In the genomic region with DNA sequence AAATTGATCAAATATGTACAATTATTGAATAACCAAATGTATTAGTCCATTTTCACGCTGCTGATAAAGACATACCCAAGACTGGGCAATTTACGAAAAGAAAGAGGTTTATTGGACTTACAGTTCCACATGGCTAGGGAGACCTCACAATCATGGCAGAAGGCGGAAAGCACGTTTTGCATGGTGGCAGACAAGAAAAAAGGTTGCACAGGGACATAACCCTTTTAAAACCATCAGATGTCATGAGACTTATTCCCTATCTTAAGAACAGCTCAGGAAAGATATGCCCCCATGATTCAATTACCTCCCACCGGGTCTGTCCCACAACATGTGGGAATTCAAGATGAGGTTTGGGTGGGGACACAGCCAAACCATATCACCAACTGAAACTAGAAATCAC, we compare ENCODE assay signal across 7 cellular contexts.
A peak's percentile ranks its signal among the peaks of the same experiment; 100 is the strongest.
DNase-seq lines count a peak whose midpoint lies in the region; ATAC-seq and TF ChIP-seq lines count a peak whose summit lies in the region.
"Not testable (repeated sequence)": the region's sequence is repeated elsewhere in the genome, so short reads cannot be mapped to it uniquely, and the experiment has no call there.

No MANE protein-coding gene starts in this region.

- CTCF ChIA-PET in CD8-positive, alpha-beta T cell (lab: Charles Lee) = interaction anchor here (1.2 to 1.7 kb wide), 3 partner anchors 31 to 369 kb away, joined by 3 to 4 read pairs (median 3); no protein-coding TSS in a partner anchor

- H3K9me3 Mint-ChIP-seq in CD8-positive, alpha-beta T cell; activated CD4-positive, alpha-beta T cell treated with anti-CD3 and anti-CD28 coated beads, Interleukin-2, amount 10 ng/mL, durations not matched to agents 24 days and 14 days; activated T-helper 17 cell treated with anti-CD3 and anti-CD28 coated beads, Interleukin-2, amount 50 U/mL, for 72 hours; central memory CD8-positive, alpha-beta T cell: not testable (repeated sequence)

- not testable (repeated sequence) for H3K27me3 ChIP-seq in CD8-positive, alpha-beta T cell (ENCODE audit: insufficient read depth, low read length); neutrophil

- not testable (repeated sequence) for H3K36me3 ChIP-seq in CD8-positive, alpha-beta T cell (ENCODE audit: insufficient read depth, low read length); neutrophil

- not testable (repeated sequence) for H3K27ac ChIP-seq in CD8-positive, alpha-beta T cell (ENCODE audit: low read depth, low read length)
- peak overlapping the region; percentile 1 for H3K27ac ChIP-seq in neutrophil

- intact Hi-C loops in CD8-positive, alpha-beta T cell (cut with DNase I, micrococcal nuclease) = loop anchor here (2.0 to 10.0 kb wide), 4 partner anchors 33 to 415 kb away; no protein-coding TSS in a partner anchor
- intact Hi-C loops in activated CD4-positive, alpha-beta T cell treated with anti-CD3 and anti-CD28 coated beads, Interleukin-2, amount 10 ng/mL, durations not matched to agents 24 days and 14 days (cut with micrococcal nuclease) = loop anchor here (5.0 kb wide), 4 partner anchors 103 to 368 kb away; no protein-coding TSS in a partner anchor

- POLR2A ChIA-PET in CD8-positive, alpha-beta T cell (lab: Charles Lee) = interaction anchor here (1.1 kb wide), 1 partner anchor 10 kb away, joined by 3 read pairs; no protein-coding TSS in a partner anchor

- H3K4me3 ChIP-seq in CD8-positive, alpha-beta T cell (ENCODE audit: low read depth, low read length); neutrophil (ENCODE audit: low read depth in 1 of 2, low read length in 1 of 2): not testable (repeated sequence)

- H3K4me3 Mint-ChIP-seq in CD8-positive, alpha-beta T cell; activated CD4-positive, alpha-beta T cell treated with anti-CD3 and anti-CD28 coated beads, Interleukin-2, amount 10 ng/mL, durations not matched to agents 24 days and 14 days; activated T-helper 17 cell treated with anti-CD3 and anti-CD28 coated beads, Interleukin-2, amount 50 U/mL, for 72 hours; central memory CD8-positive, alpha-beta T cell: not testable (repeated sequence)

- ATAC-seq in CD8-positive, alpha-beta T cell; activated T-helper 17 cell treated with anti-CD3 and anti-CD28 coated beads, Interleukin-2, amount 50 U/mL, for 72 hours (replicated peaks); central memory CD8-positive, alpha-beta T cell (replicated peaks; ENCODE audit: extremely low read depth, poor library complexity, severe bottlenecking): not testable (repeated sequence)

- not testable (repeated sequence) for H3K9me3 ChIP-seq in CD8-positive, alpha-beta T cell (ENCODE audit: low read length); neutrophil

- DNase-seq in CD8-positive, alpha-beta T cell; central memory CD8-positive, alpha-beta T cell (ENCODE audit: low spot score in 2 of 2): not testable (repeated sequence)
- peak; percentile 51 for DNase-seq in activated CD4-positive, alpha-beta T cell treated with anti-CD3 and anti-CD28 coated beads, Interleukin-2, amount 10 ng/mL, durations not matched to agents 24 days and 14 days
- DNase-seq in myocyte (ENCODE audit: low read depth) (peak; percentile 33), superior temporal gyrus (ENCODE audit: extremely low spot score) (peak; percentile 6)

- H3K27ac Mint-ChIP-seq in CD8-positive, alpha-beta T cell = peak overlapping the region; percentile 70
- not testable (repeated sequence) for H3K27ac Mint-ChIP-seq in activated CD4-positive, alpha-beta T cell treated with anti-CD3 and anti-CD28 coated beads, Interleukin-2, amount 10 ng/mL, durations not matched to agents 24 days and 14 days
- peak overlapping the region; percentile 29 for H3K27ac Mint-ChIP-seq in activated T-helper 17 cell treated with anti-CD3 and anti-CD28 coated beads, Interleukin-2, amount 50 U/mL, for 72 hours
- H3K27ac Mint-ChIP-seq in central memory CD8-positive, alpha-beta T cell (ENCODE audit: low read depth) = peak overlapping the region; percentile 13

- not testable (repeated sequence) for H3K27me3 Mint-ChIP-seq in CD8-positive, alpha-beta T cell (ENCODE audit: low read depth); activated CD4-positive, alpha-beta T cell treated with anti-CD3 and anti-CD28 coated beads, Interleukin-2, amount 10 ng/mL, durations not matched to agents 24 days and 14 days; activated T-helper 17 cell treated with anti-CD3 and anti-CD28 coated beads, Interleukin-2, amount 50 U/mL, for 72 hours; central memory CD8-positive, alpha-beta T cell

- H3K4me1 ChIP-seq in CD8-positive, alpha-beta T cell (ENCODE audit: insufficient read depth, low read length) = peaks cover 60% of the 10 kb centered on the region
- H3K4me1 ChIP-seq in neutrophil (ENCODE audit: control insufficient read depth in 1 of 2, insufficient read depth in 1 of 2, low read depth in 1 of 2, low read length in 1 of 2) = peaks cover 26 to 35% of the 10 kb centered on the region in 2 experiments

- peaks cover 86% of the 10 kb centered on the region for H3K4me1 Mint-ChIP-seq in CD8-positive, alpha-beta T cell (ENCODE audit: low read depth)
- peaks cover 50% of the 10 kb centered on the region for H3K4me1 Mint-ChIP-seq in activated CD4-positive, alpha-beta T cell treated with anti-CD3 and anti-CD28 coated beads, Interleukin-2, amount 10 ng/mL, durations not matched to agents 24 days and 14 days
- H3K4me1 Mint-ChIP-seq in activated T-helper 17 cell treated with anti-CD3 and anti-CD28 coated beads, Interleukin-2, amount 50 U/mL, for 72 hours = peaks cover 53% of the 10 kb centered on the region
- peaks cover 74% of the 10 kb centered on the region for H3K4me1 Mint-ChIP-seq in central memory CD8-positive, alpha-beta T cell

- TF ChIP-seq CTCF in CD8-positive, alpha-beta T cell (IDR thresholded peaks at IDR 0.05); neutrophil (IDR thresholded peaks at IDR 0.05): not testable (repeated sequence)

- H3K36me3 Mint-ChIP-seq in CD8-positive, alpha-beta T cell = peaks cover 61% of the 10 kb centered on the region
- H3K36me3 Mint-ChIP-seq in activated CD4-positive, alpha-beta T cell treated with anti-CD3 and anti-CD28 coated beads, Interleukin-2, amount 10 ng/mL, durations not matched to agents 24 days and 14 days (ENCODE audit: low read depth) = peaks cover 28% of the 10 kb centered on the region
- peaks cover 74% of the 10 kb centered on the region for H3K36me3 Mint-ChIP-seq in activated T-helper 17 cell treated with anti-CD3 and anti-CD28 coated beads, Interleukin-2, amount 50 U/mL, for 72 hours (ENCODE audit: low read depth)
- H3K36me3 Mint-ChIP-seq in central memory CD8-positive, alpha-beta T cell (ENCODE audit: insufficient read depth) = peaks cover 34% of the 10 kb centered on the region
